ENCODE assay signal across 8 cellular contexts in the genomic region with DNA sequence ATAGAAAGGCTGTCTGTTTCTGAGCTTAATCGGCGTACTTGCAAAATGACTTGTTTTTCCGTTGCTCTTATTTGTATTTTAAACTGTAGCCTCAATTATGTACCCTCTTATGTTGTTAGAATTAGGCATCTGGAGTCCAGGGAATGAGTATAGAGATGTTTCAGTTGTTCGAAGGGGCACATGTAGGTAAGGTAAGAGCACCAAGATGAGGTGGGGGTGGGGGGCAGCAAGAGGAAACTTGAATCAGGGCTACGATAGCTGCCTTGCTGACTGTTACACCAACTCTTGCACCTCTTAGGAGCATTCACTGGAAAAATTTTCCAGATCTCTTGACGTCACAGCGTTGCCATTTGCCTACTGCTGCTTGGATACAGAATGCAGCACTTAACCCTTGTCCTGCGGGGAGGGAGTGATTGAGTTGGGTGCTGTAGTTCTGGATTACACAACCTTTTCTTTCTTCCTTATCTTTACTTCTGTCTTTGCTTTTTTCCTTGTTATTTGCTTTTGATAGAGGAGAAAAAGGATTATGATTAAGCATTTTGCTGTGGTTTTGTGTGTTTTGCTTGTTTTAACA. TPM values are rescaled to one million over a fixed set of nuclear protein-coding genes. Genes with fewer than 3 reads are reported as not detected.
DNase-seq lines count a peak whose midpoint lies in the region; ATAC-seq, FAIRE-seq and TF ChIP-seq lines count a peak whose summit lies in the region.

No MANE protein-coding gene starts in this region.

- H3K14ac ChIP-seq in H1 (ENCODE audit: insufficient read length): no peak overlapping the region

- TF ChIP-seq CTCF in Peyer's patch (IDR thresholded peaks at IDR 0.05) (no peak), H1 (IDR thresholded peaks at IDR 0.05; ENCODE audit: control extremely low read depth in 1 of 3, insufficient read depth in 1 of 3, low read depth in 1 of 3, low read length in 3 of 3) (no peak), vagina (IDR thresholded peaks at IDR 0.05) (no peak)

- H4K5ac ChIP-seq in H1 (ENCODE audit: insufficient read length, low read depth, low read length): no peak overlapping the region

- H3K79me1 ChIP-seq in H1 (ENCODE audit: low read depth, low read length): peaks cover 12% of the 10 kb centered on the region; the same call in 1 of the 2 replicates

- peak; percentile 24 for ATAC-seq in Right ventricle myocardium inferior

- peaks cover 14% of the 10 kb centered on the region for H3K23me2 ChIP-seq in H1 (ENCODE audit: low read depth, low read length)

- H3K4me3 ChIP-seq in Peyer's patch: peak overlapping the region in 3 of 4 donors; percentile 63 to 97 (median 89)
- no peak overlapping the region; a peak in 3 of 8 replicates for H3K4me3 ChIP-seq in H1 (ENCODE audit: extremely low read depth in 1 of 4, insufficient read depth in 2 of 4, low read depth in 3 of 4, low read length in 4 of 4)
- H3K4me3 ChIP-seq in vagina: peak overlapping the region; percentile 15 to 68

- H3K9me3 ChIP-seq in Peyer's patch: no peaks in the 10 kb centered on the region
- no peaks in the 10 kb centered on the region for H3K9me3 ChIP-seq in H1 (ENCODE audit: insufficient read depth in 2 of 2, low read depth in 1 of 2, low read length in 1 of 2)
- no peaks in the 10 kb centered on the region for H3K9me3 ChIP-seq in vagina

- no peak overlapping the region for H2AFZ ChIP-seq in H1 (ENCODE audit: low read length)

- no peak overlapping the region; the same call in 1 of the 2 replicates for H4K8ac ChIP-seq in H1 (ENCODE audit: extremely low read depth, insufficient read depth, low read length)

- H3K9ac ChIP-seq in H1 (replicated peaks in 1 of 4; ENCODE audit: extremely low read depth in 1 of 4, low read depth in 3 of 4, low read length in 3 of 4): no peak overlapping the region

- H3K23ac ChIP-seq in H1 (ENCODE audit: insufficient read length): no peak overlapping the region

- POLR2A ChIA-PET in H1 (lab: Charles Lee; ENCODE audit: partially characterized antibody): interaction anchor here (0.7 to 1.3 kb wide), 2 partner anchors 11 to 41 kb away, joined by 3 to 5 read pairs; no protein-coding TSS in a partner anchor

- no peak overlapping the region for H3K4ac ChIP-seq in H1 (replicated peaks; ENCODE audit: insufficient read length, low read depth, low read length)

- DNase-seq in Right ventricle myocardium inferior (ENCODE audit: missing footprints) (no peak), cardiac septum (ENCODE audit: low spot score) (no peak), Peyer's patch (peak in 2 of 3 donors; percentile 60 to 86), H1 (ENCODE audit: low read depth in 1 of 2, low spot score in 2 of 2) (no peak), midbrain (lab: John Stamatoyannopoulos, UW) (peak; percentile 67), vagina (ENCODE audit: extremely low spot score in 2 of 2) (no peak), 8988T (no peak)
- DNase-seq in stimulated activated CD4-positive, alpha-beta T cell treated with anti-CD3 and anti-CD28 coated beads, Interleukin-4, amount 100 ng/mL, for 1 hour: no peak

- H3K79me2 ChIP-seq in H1 (ENCODE audit: control insufficient read depth in 1 of 2, insufficient read depth in 2 of 2, low read length in 2 of 2): peaks cover 22 to 64% of the 10 kb centered on the region in 2 experiments

- 63% methylated on average over 8 of the region's 8 CpGs; no CpG with 5 or more reads in 1 of the 2 experiments for WGBS in H1 (ENCODE audit: extremely low coverage in 1 of 2, insufficient coverage in 1 of 2, insufficient read length in 1 of 2, insufficient replicate concordance in 2 of 2, low coverage in 1 of 2, low lambda C conversion rate in 2 of 2, missing lambda C conversion rate in 1 of 2), 2 experiments

- peaks cover 0 to 37% (median 0%) of the 10 kb centered on the region in 3 donors for H3K36me3 ChIP-seq in Peyer's patch
- peaks cover 2 to 22% (median 12%) of the 10 kb centered on the region in 4 experiments; a peak in 6 of 8 replicates for H3K36me3 ChIP-seq in H1 (ENCODE audit: control insufficient read depth in 2 of 4, insufficient read depth in 4 of 4, low read length in 3 of 4)
- no peaks in the 10 kb centered on the region for H3K36me3 ChIP-seq in vagina

- H3K56ac ChIP-seq in H1 (replicated peaks; ENCODE audit: insufficient read length, low read depth, low read length): no peak overlapping the region

- CTCF ChIA-PET in H1 (lab: Charles Lee; ENCODE audit: partially characterized antibody): interaction anchor here (0.8 to 2.9 kb wide), 9 partner anchors 11 to 506 kb away, joined by 3 to 16 read pairs (median 5); no protein-coding TSS in a partner anchor

- no peak for FAIRE-seq in H1 (lab: Jason Lieb, UNC)

- H2BK120ac ChIP-seq in H1 (replicated peaks; ENCODE audit: low read depth, low read length): no peak overlapping the region

- H3K4me1 ChIP-seq in Peyer's patch (peaks cover 0 to 34% (median 3%) of the 10 kb centered on the region in 4 donors), H1 (replicated peaks in 1 of 4; ENCODE audit: control insufficient read depth in 3 of 4, insufficient read depth in 4 of 4, low read length in 3 of 4) (peaks cover 17 to 36% (median 26%) of the 10 kb centered on the region in 4 experiments), vagina (peaks cover 7% of the 10 kb centered on the region)

- TF ChIP-seq RAD21 in H1 (IDR thresholded peaks at IDR 0.05 in 1 of 2, conservative IDR thresholded peaks at IDR 0.05 in 1 of 2; ENCODE audit: low read depth in 2 of 2, low read length in 2 of 2): no peak

- no peaks in the 10 kb centered on the region for H3K27me3 ChIP-seq in Peyer's patch
- no peaks in the 10 kb centered on the region for H3K27me3 ChIP-seq in H1 (replicated peaks in 1 of 4; ENCODE audit: control insufficient read depth in 3 of 4, extremely low read depth in 1 of 4, insufficient read depth in 3 of 4, low read length in 3 of 4)
- no peaks in the 10 kb centered on the region for H3K27me3 ChIP-seq in vagina

- no peak for TF ChIP-seq EP300 in H1 (IDR thresholded peaks at IDR 0.05; ENCODE audit: borderline replicate concordance in 1 of 2, low read depth in 2 of 2, low read length in 2 of 2)

- no peak overlapping the region for H2BK15ac ChIP-seq in H1 (ENCODE audit: low read length)

- TF ChIP-seq POLR2A in Peyer's patch (IDR thresholded peaks at IDR 0.05) (peak; percentile 40 to 72), H1 (IDR thresholded peaks at IDR 0.05; ENCODE audit: control extremely low read depth in 1 of 2, low read depth in 2 of 2, low read length in 2 of 2) (no peak), vagina (IDR thresholded peaks at IDR 0.05) (no peak)

- H3K27ac ChIP-seq in Peyer's patch: peak overlapping the region in 3 of 4 donors; percentile 91 to 94 (median 91)
- H3K27ac ChIP-seq in H1 (ENCODE audit: low read depth, low read length): peak overlapping the region; percentile 12; the same call in 1 of the 2 replicates
- peak overlapping the region; percentile 20 for H3K27ac ChIP-seq in vagina

- H2BK12ac ChIP-seq in H1 (ENCODE audit: low read depth, low read length): no peak overlapping the region

- peaks cover 5% of the 10 kb centered on the region in 2 experiments for H4K20me1 ChIP-seq in H1 (replicated peaks in 1 of 2; ENCODE audit: control insufficient read depth in 1 of 2, insufficient read depth in 2 of 2, low read length in 2 of 2)

- H2BK5ac ChIP-seq in H1 (ENCODE audit: low read depth, low read length): no peak overlapping the region

- H2AK5ac ChIP-seq in H1 (ENCODE audit: low read depth, low read length): no peak overlapping the region

- H4K91ac ChIP-seq in H1 (replicated peaks; ENCODE audit: insufficient read length, low read length): no peak overlapping the region

- no peak overlapping the region for H2BK20ac ChIP-seq in H1 (ENCODE audit: low read length)

- H3K18ac ChIP-seq in H1 (ENCODE audit: extremely low read depth, low read length): no peak overlapping the region

- peak overlapping the region; percentile 95 to 99; a peak in 3 of 4 replicates for H3K4me2 ChIP-seq in H1 (ENCODE audit: insufficient read depth in 1 of 2, low read depth in 2 of 2, low read length in 2 of 2)

- intact Hi-C loops in Right ventricle myocardium inferior (cut with DNase I): loop anchor here (2.0 to 10.0 kb wide), 6 partner anchors 67 to 497 kb away; a partner anchor contains a TSS
- intact Hi-C loops in cardiac septum (cut with DNase I): loop anchor here (5.0 kb wide), 4 partner anchors 83 to 502 kb away; no protein-coding TSS in a partner anchor
- intact Hi-C loops in vagina (cut with DNase I): no loop called here

TF ChIP-seq in H1, 55 proteins besides CTCF, POLR2A, EP300 and RAD21:
- TF ChIP-seq SIN3A (conservative IDR thresholded peaks at IDR 0.05 in 1 of 2, IDR thresholded peaks at IDR 0.05 in 1 of 2; ENCODE audit: low read depth in 1 of 2, low read length in 2 of 2): no peak
- TF ChIP-seq CREB1 (IDR thresholded peaks at IDR 0.05): 0 out of 2 replicates have a peak, but pooled peaks have one; percentile 26
- no peak for TF ChIP-seq TAF7 (optimal IDR thresholded peaks at IDR 0.05; ENCODE audit: borderline replicate concordance, low read depth, low read length)
- no peak for TF ChIP-seq GABPA (IDR thresholded peaks at IDR 0.05; ENCODE audit: borderline replicate concordance, insufficient read depth, low read length)

RNA-seq across cellular contexts. Expression of a gene that starts 3.2 kb away (rescaled TPM):
- total RNA-seq in Right ventricle myocardium inferior (335 TPM), cardiac septum (256 TPM), Peyer's patch (100 to 1,000 TPM in 3 of 4 donors, 10 to 100 TPM in 1; 70.1 to 659 (median 499) TPM), vagina (27.5 TPM)
- 76.4 and 76.5 TPM in 2 replicates for total RNA-seq in H1 (2021; fragmentation: NEBNext Ultra II Directional; extraction: Animal tissue kit (Norgen Biotek cat#: 25700))
- 10.1 and 16.3 TPM in 2 replicates for polyA plus RNA-seq in H1 (2011; rRNA removed)
- polyA plus RNA-seq in H1 (2011; cell fraction: cytosol; rRNA removed): 17.7 TPM
- polyA plus RNA-seq in H1 (2011; cell fraction: nucleus; rRNA removed): 7.5 TPM
- polyA plus RNA-seq in H1 (2012, experiment 1 of 2): 29.3 to 39.3 TPM (median 31.3 TPM) in 4 replicates
- polyA plus RNA-seq in H1 (2012, experiment 2 of 2): 10.7 TPM
- 111 TPM for polyA plus RNA-seq in H1 (2013, experiment 1 of 2)
- 132 TPM for polyA plus RNA-seq in H1 (2013, experiment 2 of 2)
- polyA minus RNA-seq in H1 (2011; rRNA and poly(A)+ RNA removed): 19.5 and 20.0 TPM in 2 replicates
- 29.3 TPM for polyA minus RNA-seq in H1 (2011; cell fraction: cytosol; rRNA and poly(A)+ RNA removed)
- polyA minus RNA-seq in H1 (2011; cell fraction: nucleus; rRNA and poly(A)+ RNA removed): 19.0 TPM

Comparison
In these comparisons a context has a peak if more than half of its experiments do, and no peak if none do; other contexts are left out.
1. DNase-seq: peak in Peyer's patch (2 of 3) and midbrain (single experiment); none in Right ventricle myocardium inferior (single experiment), cardiac septum (single experiment), H1 (0 of 2), vagina (0 of 2), stimulated activated CD4-positive, alpha-beta T cell treated with anti-CD3 and anti-CD28 coated beads, Interleukin-4, amount 100 ng/mL, for 1 hour (single experiment) and 8988T (single experiment).
2. H3K27ac ChIP-seq: peak in every context shown above with its lines; median percentile 91 in Peyer's patch; 20 in vagina; 12 in H1.
3. H3K4me3 ChIP-seq: peak in Peyer's patch (3 of 4) and vagina (2 of 2); none in H1 (0 of 4).
4. POLR2A ChIP-seq: peak in Peyer's patch (2 of 2); none in H1 (0 of 2) and vagina (0 of 2).